In genomic region chr12:750356-751191, GRCh38 we compare ENCODE assay signal across 8 cellular contexts. TPM values are rescaled to one million over a fixed set of nuclear protein-coding genes. Genes with fewer than 3 reads are reported as not detected.
DNase-seq lines count a peak whose midpoint lies in the region; ATAC-seq and TF ChIP-seq lines count a peak whose summit lies in the region.

No MANE protein-coding gene starts in this region.

- H3K27me3 ChIP-seq in DND-41 (ENCODE audit: insufficient read depth, low read length, poor library complexity), result no peaks in the 10 kb centered on the region

- H3K79me2 ChIP-seq in DND-41 (ENCODE audit: insufficient read depth, low read length), result peaks cover 42% of the 10 kb centered on the region

- H3K4me3 ChIP-seq in DND-41 (ENCODE audit: low read depth in 1 of 2, low read length in 2 of 2) (peak overlapping the region; percentile 47 to 81), epithelial cell of proximal tubule (ENCODE audit: low read depth, low read length) (peak overlapping the region; percentile 59)

- peaks cover 29% of the 10 kb centered on the region for H3K4me1 ChIP-seq in DND-41 (ENCODE audit: insufficient read depth, low read length)

- peak overlapping the region; percentile 77 for H3K9ac ChIP-seq in DND-41 (ENCODE audit: low read depth, low read length)

- peak overlapping the region; percentile 97 for H3K27ac ChIP-seq in DND-41 (ENCODE audit: low read length)

- no peaks in the 10 kb centered on the region for H3K9me3 ChIP-seq in DND-41 (ENCODE audit: insufficient read depth, low read length, severe bottlenecking)

- peaks cover 27% of the 10 kb centered on the region for H4K20me1 ChIP-seq in DND-41 (ENCODE audit: insufficient read depth, low read length)

- peak overlapping the region; percentile 87 for H2AFZ ChIP-seq in DND-41 (ENCODE audit: low read depth, low read length)

- peaks cover 18% of the 10 kb centered on the region for H3K36me3 ChIP-seq in DND-41 (ENCODE audit: insufficient read depth, low read length)

- H3K4me2 ChIP-seq in DND-41 (ENCODE audit: insufficient read depth, low read length), result peak overlapping the region; percentile 85

- ATAC-seq in DND-41 (ENCODE audit: insufficient read depth, low read depth), result no peak
- no peak for ATAC-seq in HG02981 (IDR thresholded peaks at IDR 0.05; ENCODE audit: unreplicated experiment)
- no peak for ATAC-seq in GM21367 (IDR thresholded peaks at IDR 0.05; ENCODE audit: unreplicated experiment)

- DNase-seq in DND-41 (no peak), NCI-H2081 (lab: John Stamatoyannopoulos, UW) (peak; percentile 6 to 24), epithelial cell of proximal tubule (ENCODE audit: low read depth) (no peak), putamen (ENCODE audit: low spot score) (peak; percentile 21), activated T-cell treated with anti-CD3 and anti-CD28 coated beads for 4 hours (no peak)
- DNase-seq in activated CD8-positive, alpha-beta memory T cell treated with anti-CD3 and anti-CD28 coated beads for 24 hours, result no peak

- TF ChIP-seq CTCF in DND-41 (IDR thresholded peaks at IDR 0.05; ENCODE audit: borderline replicate concordance, extremely low read depth, low read length, poor library complexity, severe bottlenecking) (no peak), epithelial cell of proximal tubule (conservative IDR thresholded peaks at IDR 0.05; ENCODE audit: low read depth, low read length) (no peak)

RNA-seq across cellular contexts. Expression of gene WNK1, which starts 1.8 kb away (rescaled TPM):
- total RNA-seq in epithelial cell of proximal tubule, result 27.7 and 53.4 TPM in 2 replicates

Comparison
In these comparisons a context has a peak if more than half of its experiments do, and no peak if none do; other contexts are left out.
1. DNase-seq: peak in NCI-H2081 (2 of 2) and putamen (single experiment); none in DND-41 (single experiment), epithelial cell of proximal tubule (single experiment), activated CD8-positive, alpha-beta memory T cell treated with anti-CD3 and anti-CD28 coated beads for 24 hours (single experiment) and activated T-cell treated with anti-CD3 and anti-CD28 coated beads for 4 hours (single experiment).